In the genomic region with DNA sequence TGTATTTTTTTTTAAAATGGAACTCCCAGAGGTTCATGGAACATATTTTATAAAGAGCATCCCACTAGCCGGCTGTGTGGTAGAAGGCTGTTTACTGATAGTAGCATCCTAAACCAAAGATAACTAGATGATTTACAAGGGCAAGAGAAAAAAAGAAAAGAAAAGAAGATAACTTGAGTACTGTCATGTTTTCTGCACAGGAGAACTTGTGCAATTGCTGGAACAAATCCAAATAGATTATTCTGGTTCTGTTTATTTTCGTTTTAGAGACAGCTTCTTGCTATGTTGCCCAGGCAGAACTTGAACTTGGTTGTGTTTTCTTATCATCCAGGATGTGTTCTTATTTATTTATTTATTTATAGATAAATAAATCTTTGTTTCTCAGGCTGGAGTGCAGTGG, we compare ENCODE assay signal across 27 cellular contexts. TPM values are rescaled to one million over a fixed set of nuclear protein-coding genes. Genes with fewer than 3 reads are reported as not detected.
DNase-seq lines count a peak whose midpoint lies in the region; ATAC-seq and TF ChIP-seq lines count a peak whose summit lies in the region.
"Had no signal": no experiment of that assay in that cellular context is flagged by ENCODE, and none has a peak within 500 bp of the region (broad histone marks: within the 10 kb centered on the region; RNA-seq: fewer than 3 reads in every experiment).

No MANE protein-coding gene starts in this region.

- peak overlapping the region in 3 of 5 donors; percentile 51 to 80 (median 64) for H3K27ac ChIP-seq in adrenal gland
- H3K27ac ChIP-seq in gastrocnemius medialis: no peak overlapping the region
- H3K27ac ChIP-seq: BLaER1, body of pancreas, SK-N-MC, suprapubic skin, WERI-Rb-1 had no signal

- peaks cover 18% of the 10 kb centered on the region for H3K4me1 Mint-ChIP-seq in mesothelial cell of epicardium
- H3K4me1 Mint-ChIP-seq: activated naive CD8-positive, alpha-beta T cell treated with anti-CD3 and anti-CD28 coated beads, Interleukin-2, amount 10 ng/mL, durations not matched to agents 7 days and 5 days had no signal

- intact Hi-C loops in adrenal gland (cut with DNase I) (loop anchor here in 1 of 2 donors (10.0 kb wide), 1 partner anchor 56 kb away; no protein-coding TSS in a partner anchor), gastrocnemius medialis (cut with DNase I; ENCODE audit: low total_unique reads) (no loop called here)

- H3K36me3 ChIP-seq in adrenal gland (replicated peaks in 1 of 2) (no peaks in the 10 kb centered on the region), gastrocnemius medialis (no peaks in the 10 kb centered on the region)
- H3K36me3 ChIP-seq: BLaER1, ovary, suprapubic skin, WERI-Rb-1 had no signal

- no peak overlapping the region for H3K4me3 ChIP-seq in adrenal gland
- H3K4me3 ChIP-seq in fibroblast of villous mesenchyme (ENCODE audit: low read depth, low read length): no peak overlapping the region
- no peak overlapping the region for H3K4me3 ChIP-seq in gastrocnemius medialis
- H3K4me3 ChIP-seq: BLaER1, body of pancreas, ovary, SK-N-MC, suprapubic skin had no signal

- 3 to 15% (median 11%) methylated on average over 2 of the region's 2 CpGs for WGBS in adrenal gland, 4 donors

- no peak for ATAC-seq in gastrocnemius medialis
- ATAC-seq: body of pancreas; naive thymus-derived CD8-positive, alpha-beta T cell had no signal

- TF ChIP-seq POLR2A in adrenal gland (IDR thresholded peaks at IDR 0.05) (no peak), gastrocnemius medialis (IDR thresholded peaks at IDR 0.05) (no peak)

- H3K36me3 Mint-ChIP-seq in mesothelial cell of epicardium: no peaks in the 10 kb centered on the region
- H3K36me3 Mint-ChIP-seq: activated naive CD8-positive, alpha-beta T cell treated with anti-CD3 and anti-CD28 coated beads, Interleukin-2, amount 10 ng/mL, durations not matched to agents 7 days and 5 days; IgD-negative memory B cell; naive thymus-derived CD8-positive, alpha-beta T cell had no signal

- no peaks in the 10 kb centered on the region for H3K27me3 Mint-ChIP-seq in mesothelial cell of epicardium (ENCODE audit: low read depth)
- H3K27me3 Mint-ChIP-seq: IgD-negative memory B cell had no signal

- H3K27ac Mint-ChIP-seq in mesothelial cell of epicardium: peak overlapping the region; percentile 35
- H3K27ac Mint-ChIP-seq: activated naive CD8-positive, alpha-beta T cell treated with anti-CD3 and anti-CD28 coated beads, Interleukin-2, amount 10 ng/mL, durations not matched to agents 7 days and 5 days; IgD-negative memory B cell had no signal

- in situ Hi-C loops in gastrocnemius medialis (cut with MboI; ENCODE audit: low sequenced_read_pairs in 4 of 4): loop anchor here in 2 of 4 donors (5.0 to 10.0 kb wide), 3 partner anchors 54 to 63 kb away; a partner anchor contains a TSS

- H3K9me3 ChIP-seq in adrenal gland (replicated peaks in 1 of 3) (no peaks in the 10 kb centered on the region), gastrocnemius medialis (no peaks in the 10 kb centered on the region)
- H3K9me3 ChIP-seq: BLaER1, body of pancreas, ovary, suprapubic skin had no signal

- no peak for TF ChIP-seq CTCF in adrenal gland (IDR thresholded peaks at IDR 0.05)
- TF ChIP-seq CTCF in fibroblast of villous mesenchyme (IDR thresholded peaks at IDR 0.05; ENCODE audit: insufficient read depth, low read depth, low read length): no peak
- no peak for TF ChIP-seq CTCF in mesothelial cell of epicardium (IDR thresholded peaks at IDR 0.05; ENCODE audit: unreplicated experiment)
- TF ChIP-seq CTCF in gastrocnemius medialis (IDR thresholded peaks at IDR 0.05 in 4 of 5, conservative IDR thresholded peaks at IDR 0.05 in 1 of 5): no peak

- DNase-seq in EL: peak; percentile 20
- DNase-seq in adrenal gland: peak in 2 of 7 donors; percentile 25 to 50
- DNase-seq in fibroblast of villous mesenchyme (ENCODE audit: low read depth): peak; percentile 96
- no peak for DNase-seq in mesothelial cell of epicardium (ENCODE audit: low spot score in 2 of 2, unreplicated experiment in 2 of 2)
- no peak for DNase-seq in DMS 273 treated with DMSO at 0.1 percent for 48 hours (lab: John Stamatoyannopoulos, UW)
- DNase-seq in dedifferentiated amniotic fluid mesenchymal stem cell (ENCODE audit: extremely low spot score): no peak
- DNase-seq in gastrocnemius medialis: no peak
- no peak for DNase-seq in stimulated activated CD4-positive, alpha-beta T cell treated with anti-CD3 and anti-CD28 coated beads, Interleukin-15, amount 100 ng/mL, for 24 hours
- DNase-seq: activated CD4-positive, alpha-beta T cell treated with anti-CD3 and anti-CD28 coated beads, Interleukin-2, amount 50 U/mL, for 4 hours; activated CD8-positive, alpha-beta memory T cell treated with anti-CD3 and anti-CD28 coated beads, Interleukin-2, amount 50 U/mL, for 4 hours; activated naive CD8-positive, alpha-beta T cell treated with anti-CD3 and anti-CD28 coated beads, Interleukin-2, amount 10 ng/mL, durations not matched to agents 7 days and 5 days; body of pancreas; COR-L47; foreskin melanocyte; GOT3; MM.1S; naive thymus-derived CD8-positive, alpha-beta T cell; NCI-H1436; NCI-H2107; NCI-H524 treated with DMSO at 0.1 percent for 48 hours; stimulated activated CD4-positive, alpha-beta T cell treated with anti-CD3 and anti-CD28 coated beads, Interleukin-1b, Interleukin-23, amount 100 ng/mL, for 48 hours; WERI-Rb-1 had no signal

- peaks cover 4% of the 10 kb centered on the region for H3K9me3 Mint-ChIP-seq in mesothelial cell of epicardium
- H3K9me3 Mint-ChIP-seq: activated naive CD8-positive, alpha-beta T cell treated with anti-CD3 and anti-CD28 coated beads, Interleukin-2, amount 10 ng/mL, durations not matched to agents 7 days and 5 days had no signal

- no peak overlapping the region for H3K4me3 Mint-ChIP-seq in mesothelial cell of epicardium
- H3K4me3 Mint-ChIP-seq: activated naive CD8-positive, alpha-beta T cell treated with anti-CD3 and anti-CD28 coated beads, Interleukin-2, amount 10 ng/mL, durations not matched to agents 7 days and 5 days had no signal

- peaks cover 8 to 32% of the 10 kb centered on the region in 2 donors for H3K4me1 ChIP-seq in adrenal gland (replicated peaks in 1 of 2)
- H3K4me1 ChIP-seq in gastrocnemius medialis: peaks cover 0 to 6% of the 10 kb centered on the region in 2 donors
- H3K4me1 ChIP-seq: BLaER1, body of pancreas had no signal

- no peaks in the 10 kb centered on the region for H3K27me3 ChIP-seq in adrenal gland
- H3K27me3 ChIP-seq in gastrocnemius medialis: no peaks in the 10 kb centered on the region
- H3K27me3 ChIP-seq: BLaER1, body of pancreas, ovary, suprapubic skin had no signal

RNA-seq across cellular contexts. Expression of a gene that starts 20.9 kb away (rescaled TPM):
- total RNA-seq in adrenal gland (10 to 100 TPM in 5 of 8 donors, 1 to 10 TPM in 3; 3.4 to 16.3 (median 11.5) TPM), fibroblast of villous mesenchyme (10.3 and 15.5 TPM in 2 replicates), mesothelial cell of epicardium (26.4 to 28.9 TPM (median 26.7 TPM) in 3 replicates), gastrocnemius medialis (10 to 100 TPM in 1 of 4 donors, 1 to 10 TPM in 3; 4.6 to 11.4 (median 9.2) TPM)
- 1 to 10 TPM; 3.4 to 8.5 (median 3.7) TPM for polyA plus RNA-seq in adrenal gland

RNA-seq across cellular contexts. Expression of a gene that starts 53.0 kb away (rescaled TPM):
- total RNA-seq in adrenal gland (10 to 100 TPM; 18.8 to 63.4 (median 41.3) TPM), fibroblast of villous mesenchyme (42.8 and 69.1 TPM in 2 replicates), mesothelial cell of epicardium (65.5 to 75.6 TPM (median 65.5 TPM) in 3 replicates), gastrocnemius medialis (10 to 100 TPM; 14.2 to 21.8 (median 18.1) TPM)
- 10 to 100 TPM in 1 of 3 donors, 1 to 10 TPM in 2; 5.5 to 36.8 (median 6.8) TPM for polyA plus RNA-seq in adrenal gland

Comparison
In these comparisons a context has a peak if more than half of its experiments do, and no peak if none do; other contexts are left out.
1. DNase-seq: peak in EL (single experiment) and fibroblast of villous mesenchyme (single experiment); none in mesothelial cell of epicardium (0 of 2), DMS 273 treated with DMSO at 0.1 percent for 48 hours (single experiment), dedifferentiated amniotic fluid mesenchymal stem cell (single experiment), gastrocnemius medialis (0 of 2) and stimulated activated CD4-positive, alpha-beta T cell treated with anti-CD3 and anti-CD28 coated beads, Interleukin-15, amount 100 ng/mL, for 24 hours (single experiment).
2. H3K27ac ChIP-seq: peak in adrenal gland (3 of 5); none in gastrocnemius medialis (0 of 4).